Comparison of ENCODE assay signal across 19 cellular contexts in the genomic region with DNA sequence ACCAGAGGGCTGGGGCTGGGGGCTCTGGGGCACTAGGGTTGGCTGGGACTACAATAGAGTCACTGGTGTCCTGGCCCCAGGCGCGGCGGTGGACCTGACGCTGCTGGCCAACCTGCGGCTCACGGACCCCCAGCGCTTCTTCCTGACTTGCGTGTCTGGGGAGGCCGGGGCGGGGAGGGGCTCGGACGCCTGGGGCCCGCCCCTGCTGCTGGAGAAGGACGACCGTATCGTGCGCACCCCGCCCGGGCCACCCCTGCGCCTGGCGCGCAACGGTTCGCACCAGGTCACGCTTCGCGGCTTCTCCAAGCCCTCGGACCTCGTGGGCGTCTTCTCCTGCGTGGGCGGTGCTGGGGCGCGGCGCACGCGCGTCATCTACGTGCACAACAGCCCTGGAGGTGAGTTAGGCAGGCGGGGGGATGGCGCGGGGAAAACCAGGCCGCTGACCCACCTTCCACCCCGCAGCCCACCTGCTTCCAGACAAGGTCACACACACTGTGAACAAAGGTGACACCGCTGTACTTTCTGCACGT. TPM values are rescaled to one million over a fixed set of nuclear protein-coding genes. Genes with fewer than 3 reads are reported as not detected.
"Had no signal": no experiment of that assay in that cellular context is flagged by ENCODE, and none has a peak within 500 bp of the region (broad histone marks: within the 10 kb centered on the region; RNA-seq: fewer than 3 reads in every experiment).

No MANE protein-coding gene starts in this region.

- H3K36me3 ChIP-seq: brain microvascular endothelial cell, prostate gland, SJSA1, stomach, tibial nerve had no signal

- H3K27me3 ChIP-seq: brain microvascular endothelial cell, SJSA1, stomach, tibial nerve had no signal

- H3K4me3 ChIP-seq: prostate gland, SJSA1, tibial nerve had no signal

- H3K9me3 ChIP-seq: prostate gland, SJSA1, stomach, tibial nerve had no signal

- ATAC-seq: WTC11 had no signal

- H3K27ac ChIP-seq: brain microvascular endothelial cell, epithelial cell of prostate, SJSA1, stomach had no signal

- DNase-seq: activated CD4-positive, alpha-beta T cell treated with anti-CD3 and anti-CD28 coated beads for 4 hours; activated CD8-positive, alpha-beta memory T cell treated with anti-CD3 and anti-CD28 coated beads for 24 hours; activated naive CD8-positive, alpha-beta T cell treated with anti-CD3 and anti-CD28 coated beads for 36 hours; brain microvascular endothelial cell; cerebellar nuclear complex; effector memory CD4-positive, alpha-beta T cell; occipital lobe; stomach; T-helper 2 cell had no signal

RNA-seq across cellular contexts. Expression of a gene that starts 4.1 kb away (rescaled TPM):
- polyA plus RNA-seq: keratinocyte had no signal

RNA-seq across cellular contexts. Expression of a gene that starts 19.5 kb away (rescaled TPM):
- total RNA-seq: activated naive CD8-positive, alpha-beta T cell treated with anti-CD3 and anti-CD28 coated beads for 36 hours; activated T-helper 1 cell treated with anti-CD3 and anti-CD28 coated beads, Interleukin-12 subunit alpha, Interleukin-12 subunit beta, Interleukin-2, Interleukin-4 antibody, amounts not matched to agents 30 ng/mL and 10 ng/mL and 1 ng/mL, durations not matched to agents 14 hours and 24 hours and 36 hours; frontal cortex; mesenteric fat pad; occipital lobe; right cardiac atrium; SJSA1; tibial nerve had no signal

RNA-seq across cellular contexts. Expression of a gene that starts 32.8 kb away (rescaled TPM):
- total RNA-seq: activated naive CD8-positive, alpha-beta T cell treated with anti-CD3 and anti-CD28 coated beads for 36 hours; activated T-helper 1 cell treated with anti-CD3 and anti-CD28 coated beads, Interleukin-12 subunit alpha, Interleukin-12 subunit beta, Interleukin-2, Interleukin-4 antibody, amounts not matched to agents 30 ng/mL and 10 ng/mL and 1 ng/mL, durations not matched to agents 14 hours and 24 hours and 36 hours; frontal cortex; occipital lobe; prostate gland; SJSA1; stomach had no signal
- polyA plus RNA-seq: keratinocyte, stomach had no signal

RNA-seq across cellular contexts. Expression of a gene that starts 35.1 kb away (rescaled TPM):
- total RNA-seq: activated T-helper 1 cell treated with anti-CD3 and anti-CD28 coated beads, Interleukin-12 subunit alpha, Interleukin-12 subunit beta, Interleukin-2, Interleukin-4 antibody, amounts not matched to agents 30 ng/mL and 10 ng/mL and 1 ng/mL, durations not matched to agents 14 hours and 24 hours and 36 hours; mesenteric fat pad; SJSA1 had no signal
